In genomic region chr12:98724384-98725155, GRCh38 we compare ENCODE assay signal across 29 cellular contexts.
DNase-seq lines count a peak whose midpoint lies in the region; ATAC-seq and TF ChIP-seq lines count a peak whose summit lies in the region.
"Had no signal": no experiment of that assay in that cellular context is flagged by ENCODE, and none has a peak within 500 bp of the region (broad histone marks: within the 10 kb centered on the region; RNA-seq: fewer than 3 reads in every experiment).

No MANE protein-coding gene starts in this region.

- H3K27ac ChIP-seq in prostate gland: no peak overlapping the region
- H3K27ac ChIP-seq: BLaER1, epithelial cell of prostate, gastrocnemius medialis, left lung, suprapubic skin had no signal

- intact Hi-C loops in prostate gland (cut with DNase I): no loop called here

- H3K4me1 ChIP-seq in prostate gland (replicated peaks): no peaks in the 10 kb centered on the region
- H3K4me1 ChIP-seq: gastrocnemius medialis, HAP-1, left lung, suprapubic skin had no signal

- peaks cover 40% of the 10 kb centered on the region for H3K36me3 Mint-ChIP-seq in activated CD8-positive, alpha-beta memory T cell treated with anti-CD3 and anti-CD28 coated beads, Interleukin-2, amount 10 ng/mL, durations not matched to agents 7 days and 5 days
- peaks cover 14% of the 10 kb centered on the region for H3K36me3 Mint-ChIP-seq in T-helper 17 cell (ENCODE audit: low read depth)
- peaks cover 25% of the 10 kb centered on the region for H3K36me3 Mint-ChIP-seq in activated CD8-positive, alpha-beta T cell treated with anti-CD3 and anti-CD28 coated beads, Interleukin-2, amount 10 ng/mL, durations not matched to agents 7 days and 5 days (ENCODE audit: low read depth)

- 79% methylated on average over 5 of the region's 5 CpGs for WGBS in prostate gland

- no peak overlapping the region for H3K4me3 ChIP-seq in choroid plexus epithelial cell (ENCODE audit: low read depth, low read length)
- H3K4me3 ChIP-seq in prostate gland: no peak overlapping the region
- H3K4me3 ChIP-seq: BLaER1, gastrocnemius medialis, HAP-1, left lung, smooth muscle cell, suprapubic skin had no signal

- no peaks in the 10 kb centered on the region for H3K9me3 Mint-ChIP-seq in activated CD8-positive, alpha-beta memory T cell treated with anti-CD3 and anti-CD28 coated beads, Interleukin-2, amount 10 ng/mL, durations not matched to agents 7 days and 5 days (ENCODE audit: low read depth)
- H3K9me3 Mint-ChIP-seq in activated CD8-positive, alpha-beta T cell treated with anti-CD3 and anti-CD28 coated beads, Interleukin-2, amount 10 ng/mL, durations not matched to agents 7 days and 5 days (ENCODE audit: insufficient read depth): no peaks in the 10 kb centered on the region
- H3K9me3 Mint-ChIP-seq: activated naive CD8-positive, alpha-beta T cell treated with anti-CD3 and anti-CD28 coated beads for 36 hours; immature natural killer cell; naive B cell; stimulated activated memory B cell treated with anti-CD40 and anti-IgM and Interleukin-4, amounts not matched to agents 10 μg/mL and 1 μg/mL and 100 μg/mL, for 72 hours had no signal

- CTCF ChIA-PET in activated CD8-positive, alpha-beta memory T cell treated with anti-CD3 and anti-CD28 coated beads, Interleukin-2, amount 10 ng/mL, durations not matched to agents 7 days and 5 days (lab: Charles Lee): interaction anchor here (0.8 to 2.5 kb wide), 6 partner anchors 11 to 274 kb away, joined by 3 to 24 read pairs (median 6); no protein-coding TSS in a partner anchor
- CTCF ChIA-PET in activated CD8-positive, alpha-beta T cell treated with anti-CD3 and anti-CD28 coated beads, Interleukin-2, amount 10 ng/mL, durations not matched to agents 7 days and 5 days (lab: Charles Lee): interaction anchor here (0.7 to 2.1 kb wide), 9 partner anchors 10 to 274 kb away, joined by 3 to 11 read pairs (median 5); no protein-coding TSS in a partner anchor

- no peaks in the 10 kb centered on the region for H3K36me3 ChIP-seq in prostate gland

- H3K27ac Mint-ChIP-seq in activated CD8-positive, alpha-beta memory T cell treated with anti-CD3 and anti-CD28 coated beads, Interleukin-2, amount 10 ng/mL, durations not matched to agents 7 days and 5 days: peak overlapping the region; percentile 70
- H3K27ac Mint-ChIP-seq in T-helper 17 cell: peak overlapping the region; percentile 88
- H3K27ac Mint-ChIP-seq in activated CD8-positive, alpha-beta T cell treated with anti-CD3 and anti-CD28 coated beads, Interleukin-2, amount 10 ng/mL, durations not matched to agents 7 days and 5 days: no peak overlapping the region
- H3K27ac Mint-ChIP-seq: activated naive CD8-positive, alpha-beta T cell treated with anti-CD3 and anti-CD28 coated beads for 36 hours; stimulated activated memory B cell treated with anti-CD40 and anti-IgM and Interleukin-4, amounts not matched to agents 10 μg/mL and 1 μg/mL and 100 μg/mL, for 72 hours had no signal

- no peak for DNase-seq in activated CD8-positive, alpha-beta memory T cell treated with anti-CD3 and anti-CD28 coated beads, Interleukin-2, amount 10 ng/mL, durations not matched to agents 7 days and 5 days
- no peak for DNase-seq in activated CD8-positive, alpha-beta memory T cell treated with anti-CD3 and anti-CD28 coated beads for 24 hours
- DNase-seq in T-helper 17 cell (no peak), choroid plexus epithelial cell (ENCODE audit: low read depth) (peak; percentile 23), renal cortical epithelial cell (ENCODE audit: low read depth) (peak; percentile 31), prostate gland (ENCODE audit: low spot score) (no peak)
- DNase-seq in activated CD8-positive, alpha-beta T cell treated with anti-CD3 and anti-CD28 coated beads, Interleukin-2, amount 10 ng/mL, durations not matched to agents 7 days and 5 days: no peak
- DNase-seq: activated CD4-positive, alpha-beta T cell treated with anti-CD3 and anti-CD28 coated beads for 48 hours; activated naive CD8-positive, alpha-beta T cell treated with anti-CD3 and anti-CD28 coated beads for 36 hours; activated T-cell treated with anti-CD3 and anti-CD28 coated beads for 4 hours; cerebellar nuclear complex; COR-L47; effector CD4-positive, alpha-beta T cell; gastrocnemius medialis; immature natural killer cell; left lung; naive B cell; NCI-H1694; NCI-H2171; NCI-H524 treated with DMSO at 0.1 percent for 48 hours; SHP77 treated with DMSO at 0.1 percent for 48 hours had no signal

- TF ChIP-seq CTCF in choroid plexus epithelial cell (conservative IDR thresholded peaks at IDR 0.05; ENCODE audit: low read depth, low read length): no peak
- no peak for TF ChIP-seq CTCF in prostate gland (IDR thresholded peaks at IDR 0.05)

- ATAC-seq in activated CD8-positive, alpha-beta memory T cell treated with anti-CD3 and anti-CD28 coated beads, Interleukin-2, amount 10 ng/mL, durations not matched to agents 7 days and 5 days: peak; percentile 76
- ATAC-seq in T-helper 17 cell (no peak), HG03460 (IDR thresholded peaks at IDR 0.05; ENCODE audit: unreplicated experiment) (no peak)
- no peak for ATAC-seq in activated CD8-positive, alpha-beta T cell treated with anti-CD3 and anti-CD28 coated beads, Interleukin-2, amount 10 ng/mL, durations not matched to agents 7 days and 5 days
- ATAC-seq: gastrocnemius medialis; Panc1; stimulated activated memory B cell treated with anti-CD40 and anti-IgM and Interleukin-4, amounts not matched to agents 10 μg/mL and 1 μg/mL and 100 μg/mL, for 72 hours had no signal

- TF ChIP-seq POLR2A in prostate gland (IDR thresholded peaks at IDR 0.05): no peak

- no peak overlapping the region for H3K4me3 Mint-ChIP-seq in activated CD8-positive, alpha-beta memory T cell treated with anti-CD3 and anti-CD28 coated beads, Interleukin-2, amount 10 ng/mL, durations not matched to agents 7 days and 5 days
- no peak overlapping the region for H3K4me3 Mint-ChIP-seq in T-helper 17 cell
- H3K4me3 Mint-ChIP-seq in activated CD8-positive, alpha-beta T cell treated with anti-CD3 and anti-CD28 coated beads, Interleukin-2, amount 10 ng/mL, durations not matched to agents 7 days and 5 days: no peak overlapping the region
- H3K4me3 Mint-ChIP-seq: activated naive CD8-positive, alpha-beta T cell treated with anti-CD3 and anti-CD28 coated beads for 36 hours; immature natural killer cell; naive B cell; stimulated activated memory B cell treated with anti-CD40 and anti-IgM and Interleukin-4, amounts not matched to agents 10 μg/mL and 1 μg/mL and 100 μg/mL, for 72 hours had no signal

- H3K9me3 ChIP-seq in T-helper 17 cell (ENCODE audit: control insufficient read depth, low read length, poor library complexity, severe bottlenecking) (no peaks in the 10 kb centered on the region), prostate gland (no peaks in the 10 kb centered on the region)
- H3K9me3 ChIP-seq: BLaER1, gastrocnemius medialis, HAP-1, left lung, suprapubic skin had no signal

- H3K4me1 Mint-ChIP-seq in activated CD8-positive, alpha-beta memory T cell treated with anti-CD3 and anti-CD28 coated beads, Interleukin-2, amount 10 ng/mL, durations not matched to agents 7 days and 5 days: peaks cover 20% of the 10 kb centered on the region
- peaks cover 15% of the 10 kb centered on the region for H3K4me1 Mint-ChIP-seq in T-helper 17 cell
- H3K4me1 Mint-ChIP-seq in activated CD8-positive, alpha-beta T cell treated with anti-CD3 and anti-CD28 coated beads, Interleukin-2, amount 10 ng/mL, durations not matched to agents 7 days and 5 days (ENCODE audit: low read depth): peaks cover 4% of the 10 kb centered on the region
- H3K4me1 Mint-ChIP-seq: activated naive CD8-positive, alpha-beta T cell treated with anti-CD3 and anti-CD28 coated beads for 36 hours; immature natural killer cell; stimulated activated memory B cell treated with anti-CD40 and anti-IgM and Interleukin-4, amounts not matched to agents 10 μg/mL and 1 μg/mL and 100 μg/mL, for 72 hours had no signal

- H3K27me3 ChIP-seq in prostate gland (replicated peaks; ENCODE audit: insufficient read depth): no peaks in the 10 kb centered on the region
- H3K27me3 ChIP-seq: BLaER1, gastrocnemius medialis, left lung, suprapubic skin had no signal

- H3K27me3 Mint-ChIP-seq in activated CD8-positive, alpha-beta memory T cell treated with anti-CD3 and anti-CD28 coated beads, Interleukin-2, amount 10 ng/mL, durations not matched to agents 7 days and 5 days: no peaks in the 10 kb centered on the region
- no peaks in the 10 kb centered on the region for H3K27me3 Mint-ChIP-seq in T-helper 17 cell
- H3K27me3 Mint-ChIP-seq in activated CD8-positive, alpha-beta T cell treated with anti-CD3 and anti-CD28 coated beads, Interleukin-2, amount 10 ng/mL, durations not matched to agents 7 days and 5 days (ENCODE audit: low read depth): no peaks in the 10 kb centered on the region
- H3K27me3 Mint-ChIP-seq: activated naive CD8-positive, alpha-beta T cell treated with anti-CD3 and anti-CD28 coated beads for 36 hours; naive B cell; stimulated activated memory B cell treated with anti-CD40 and anti-IgM and Interleukin-4, amounts not matched to agents 10 μg/mL and 1 μg/mL and 100 μg/mL, for 72 hours had no signal

- POLR2A ChIA-PET in activated CD8-positive, alpha-beta T cell treated with anti-CD3 and anti-CD28 coated beads, Interleukin-2, amount 10 ng/mL, durations not matched to agents 7 days and 5 days (lab: Charles Lee): no interaction called here

Comparison
In these comparisons a context has a peak if more than half of its experiments do, and no peak if none do; other contexts are left out.
1. DNase-seq: peak in choroid plexus epithelial cell (single experiment) and renal cortical epithelial cell (single experiment); none in activated CD8-positive, alpha-beta memory T cell treated with anti-CD3 and anti-CD28 coated beads, Interleukin-2, amount 10 ng/mL, durations not matched to agents 7 days and 5 days (single experiment), activated CD8-positive, alpha-beta memory T cell treated with anti-CD3 and anti-CD28 coated beads for 24 hours (single experiment), T-helper 17 cell (0 of 3), prostate gland (single experiment) and activated CD8-positive, alpha-beta T cell treated with anti-CD3 and anti-CD28 coated beads, Interleukin-2, amount 10 ng/mL, durations not matched to agents 7 days and 5 days (single experiment).